Comparison of ENCODE assay signal across 8 cellular contexts in the genomic region with DNA sequence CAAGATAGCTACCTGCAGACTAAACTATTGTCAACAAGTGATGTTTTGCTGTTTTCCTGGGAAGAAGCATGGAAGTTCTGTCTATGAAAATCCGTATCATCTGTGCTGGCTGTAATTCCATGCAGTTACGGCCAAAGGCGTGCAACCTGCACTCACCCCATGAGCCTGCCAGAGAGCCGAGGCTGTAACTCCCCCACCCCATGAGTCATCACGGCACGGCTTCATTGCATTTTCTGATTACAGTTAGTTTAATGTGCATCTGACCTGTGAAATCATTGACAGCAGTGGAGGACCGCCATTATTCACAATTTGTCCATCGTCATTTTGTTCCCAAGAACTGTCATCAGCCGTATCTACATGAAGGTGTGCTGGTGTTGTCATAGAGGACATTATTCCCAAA. TPM values are rescaled to one million over a fixed set of nuclear protein-coding genes. Genes with fewer than 3 reads are reported as not detected.
DNase-seq lines count a peak whose midpoint lies in the region; TF ChIP-seq lines count a peak whose summit lies in the region.
"Not testable (repeated sequence)": the region's sequence is repeated elsewhere in the genome, so short reads cannot be mapped to it uniquely, and the experiment has no call there.

No MANE protein-coding gene starts in this region.

- intact Hi-C loops in posterior vena cava (cut with DNase I): not testable (repeated sequence)

- H3K4me2 ChIP-seq in fibroblast of lung (ENCODE audit: extremely low read depth, insufficient read depth, low read length): not testable (repeated sequence)

- TF ChIP-seq POLR2A in Peyer's patch (IDR thresholded peaks at IDR 0.05): not testable (repeated sequence)

- not testable (repeated sequence) for H2AFZ ChIP-seq in fibroblast of lung (ENCODE audit: low read length)

- not testable (repeated sequence) for H3K27ac ChIP-seq in Peyer's patch; fibroblast of lung (ENCODE audit: insufficient read depth, low read length)

- H3K79me2 ChIP-seq in fibroblast of lung (ENCODE audit: control insufficient read depth, insufficient read depth, low read length): not testable (repeated sequence)

- not testable (repeated sequence) for TF ChIP-seq CTCF in Peyer's patch (IDR thresholded peaks at IDR 0.05); fibroblast of lung (conservative IDR thresholded peaks at IDR 0.05 in 1 of 2, IDR thresholded peaks at IDR 0.05 in 1 of 2; ENCODE audit: low read depth in 1 of 2, low read length in 2 of 2); kidney epithelial cell (IDR thresholded peaks at IDR 0.05; ENCODE audit: insufficient read depth, low read length, poor library complexity, severe bottlenecking)

- H3K4me1 ChIP-seq in Peyer's patch; fibroblast of lung (ENCODE audit: control insufficient read depth, extremely low read depth, insufficient read depth, low read length): not testable (repeated sequence)

- not testable (repeated sequence) for H3K9ac ChIP-seq in fibroblast of lung (ENCODE audit: insufficient read depth, low read length)

- not testable (repeated sequence) for H4K20me1 ChIP-seq in fibroblast of lung (ENCODE audit: control insufficient read depth, extremely low read depth, insufficient read depth, low read length)

- H3K36me3 ChIP-seq in Peyer's patch; fibroblast of lung (ENCODE audit: control insufficient read depth, insufficient read depth, low read length); kidney epithelial cell (ENCODE audit: control insufficient read depth, insufficient read depth, low read length): not testable (repeated sequence)

- DNase-seq in A172 (ENCODE audit: low spot score) (peak; percentile 54), ELR (ENCODE audit: low read depth) (peak; percentile 50), M059J (ENCODE audit: low read depth) (peak; percentile 64), Peyer's patch (peak in 2 of 3 donors; percentile 58 to 75), astrocyte of the hippocampus (ENCODE audit: low read depth, low spot score) (peak; percentile 29), fibroblast of lung (ENCODE audit: low read depth in 2 of 2) (peak; percentile 43 to 47), kidney epithelial cell (ENCODE audit: low read depth) (peak; percentile 28), posterior vena cava (ENCODE audit: low spot score) (peak; percentile 64)

- H3K4me3 ChIP-seq in Peyer's patch; fibroblast of lung (replicated peaks in 1 of 4; ENCODE audit: control extremely low read depth in 1 of 4, insufficient read depth in 1 of 4, low read depth in 3 of 4, low read length in 4 of 4); kidney epithelial cell (ENCODE audit: low read depth, low read length): not testable (repeated sequence)

- not testable (repeated sequence) for H3K27me3 ChIP-seq in Peyer's patch; fibroblast of lung (ENCODE audit: control insufficient read depth, insufficient read depth, low read length); kidney epithelial cell (ENCODE audit: control insufficient read depth, insufficient read depth, low read length)

- not testable (repeated sequence) for H3K9me3 ChIP-seq in Peyer's patch; fibroblast of lung (ENCODE audit: control insufficient read depth, insufficient read depth, low read depth, low read length)

RNA-seq across cellular contexts. Expression of gene RNF216, which starts 5.0 kb away (rescaled TPM):
- 45.1 and 47.6 TPM in 2 replicates for total RNA-seq in A172 (2014; rRNA removed; shearing (Covaris generic))
- 26.3 and 43.8 TPM in 2 replicates for total RNA-seq in M059J (2014; rRNA removed; shearing (Covaris generic))
- total RNA-seq in Peyer's patch (10 to 100 TPM; 21.9 to 92.4 (median 36.0) TPM), fibroblast of lung (28.8 and 31.4 TPM in 2 replicates), kidney epithelial cell (38.9 and 39.9 TPM in 2 replicates), posterior vena cava (10 to 100 TPM; 36.7 to 41.4 TPM)
- polyA plus RNA-seq in fibroblast of lung: 28.5 and 30.2 TPM in 2 replicates
- polyA plus RNA-seq in fibroblast of lung (2012): 21.1 and 22.6 TPM in 2 replicates
- 29.8 and 32.6 TPM in 2 replicates for polyA minus RNA-seq in fibroblast of lung (ENCODE audit: low replicate concordance)
